ENCODE assay signal across 36 cellular contexts in the genomic region with DNA sequence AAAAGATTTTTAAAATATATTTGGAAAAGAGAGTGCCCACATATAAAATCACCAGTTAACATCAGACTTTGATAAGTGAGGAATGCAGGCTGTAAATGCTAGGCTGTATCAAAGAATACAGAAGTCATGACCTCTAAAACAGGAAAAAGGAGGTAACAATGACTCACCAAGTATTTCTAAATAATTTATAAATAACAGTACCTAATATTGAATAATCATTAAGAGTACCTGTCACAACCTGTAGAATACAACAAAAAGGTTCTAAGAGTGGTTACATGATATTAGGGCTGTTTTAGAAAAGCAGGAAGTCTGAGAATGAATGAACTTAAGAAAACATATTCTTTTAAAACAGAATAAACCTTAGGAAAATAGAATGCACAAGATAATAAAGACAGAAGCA.
"Had no signal": no experiment of that assay in that cellular context is flagged by ENCODE, and none has a peak within 500 bp of the region (broad histone marks: within the 10 kb centered on the region; RNA-seq: fewer than 3 reads in every experiment).

No MANE protein-coding gene starts in this region.

- H3K27me3 ChIP-seq: MG63 had no signal

- H3K36me3 ChIP-seq: MG63 had no signal

- H3K9me3 ChIP-seq: MG63 had no signal

- DNase-seq: Karpas-422, Kasumi-1, KBM-7, KG1, MG63, MM.1S, MV-4-11, NCI-H1048, NCI-H1092, NCI-H1092 treated with DMSO at 0.1 percent for 48 hours, NCI-H1105, NCI-H1105 treated with DMSO at 0.1 percent for 48 hours, NCI-H1417, NCI-H1417 treated with DMSO at 0.1 percent for 48 hours, NCI-H1436, NCI-H1436 treated with DMSO at 0.1 percent for 48 hours, NCI-H146, NCI-H1694, NCI-H1694 treated with DMSO at 0.1 percent for 48 hours, NCI-H187, NCI-H187 treated with DMSO at 0.1 percent for 48 hours, NCI-H1930, NCI-H2029, NCI-H2029 treated with DMSO at 0.1 percent for 48 hours, NCI-H2081, NCI-H2081 treated with DMSO at 0.1 percent for 48 hours, NCI-H2171, NCI-H2171 treated with DMSO at 0.1 percent for 48 hours, NCI-H2227 treated with DMSO at 0.1 percent for 48 hours, NCI-H226, NCI-H345, NCI-H446, NCI-H446 treated with DMSO at 0.1 percent for 48 hours, NCI-H510A, NCI-H510A treated with DMSO at 0.1 percent for 48 hours had no signal

- H3K4me2 ChIP-seq: KMS-11 had no signal

- H3K4me3 ChIP-seq: MG63 had no signal

- H3K9ac ChIP-seq: KMS-11 had no signal

- H3K27ac ChIP-seq: KMS-11 had no signal
